ENCODE assay signal across 8 cellular contexts in the genomic region with DNA sequence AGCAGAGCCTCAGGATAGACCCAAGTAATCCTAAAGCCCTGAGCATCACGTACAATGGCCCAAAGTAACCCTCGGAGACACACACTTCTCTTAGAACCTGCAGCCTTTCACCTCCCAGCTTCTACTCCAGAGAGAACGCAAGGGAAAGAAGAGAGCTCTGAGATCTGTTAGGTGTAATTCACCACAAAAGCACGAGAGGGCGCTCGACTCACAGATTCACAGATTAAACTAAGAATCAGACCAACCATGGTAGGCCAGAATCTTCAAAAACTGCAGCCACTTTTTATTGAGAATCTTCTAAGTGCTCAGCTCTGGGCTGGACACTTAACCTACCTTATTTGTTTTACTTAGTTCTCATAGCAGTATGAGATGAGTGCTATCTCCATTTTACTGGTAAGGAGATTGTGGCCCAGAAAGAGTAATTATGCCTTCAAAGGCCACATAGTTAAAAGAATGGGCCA. TPM values are rescaled to one million over a fixed set of nuclear protein-coding genes. Genes with fewer than 3 reads are reported as not detected.
A peak's percentile ranks its signal among the peaks of the same experiment; 100 is the strongest.
DNase-seq lines count a peak whose midpoint lies in the region; ATAC-seq and TF ChIP-seq lines count a peak whose summit lies in the region.

No MANE protein-coding gene starts in this region.

- H3K36me3 Mint-ChIP-seq in naive thymus-derived CD8-positive, alpha-beta T cell, result peaks cover 0 to 19% (median 2%) of the 10 kb centered on the region in 3 donors
- peaks cover 46% of the 10 kb centered on the region for H3K36me3 Mint-ChIP-seq in stimulated activated effector memory CD8-positive, alpha-beta T cell treated with anti-CD3 and anti-CD28 coated beads, Interleukin-12 subunit alpha, Interleukin-12 subunit beta, amount 100 ng/mL, for 72 hours

- peak overlapping the region; percentile 89 to 99 (median 96) for H3K4me3 Mint-ChIP-seq in naive thymus-derived CD8-positive, alpha-beta T cell
- H3K4me3 Mint-ChIP-seq in stimulated activated effector memory CD8-positive, alpha-beta T cell treated with anti-CD3 and anti-CD28 coated beads, Interleukin-12 subunit alpha, Interleukin-12 subunit beta, amount 100 ng/mL, for 72 hours, result peak overlapping the region; percentile 96

- no peaks in the 10 kb centered on the region for H3K9me3 Mint-ChIP-seq in naive thymus-derived CD8-positive, alpha-beta T cell
- H3K9me3 Mint-ChIP-seq in stimulated activated effector memory CD8-positive, alpha-beta T cell treated with anti-CD3 and anti-CD28 coated beads, Interleukin-12 subunit alpha, Interleukin-12 subunit beta, amount 100 ng/mL, for 72 hours, result no peaks in the 10 kb centered on the region

- POLR2A ChIA-PET in naive thymus-derived CD8-positive, alpha-beta T cell (lab: Charles Lee), result interaction anchor here (0.5 to 4.1 kb wide), 21 partner anchors 9 to 335 kb away, joined by 3 to 47 read pairs (median 8); a partner anchor contains a TSS

- peaks cover 29% of the 10 kb centered on the region for H3K79me2 ChIP-seq in fibroblast of lung (ENCODE audit: control insufficient read depth, insufficient read depth, low read length)

- ATAC-seq in GM19035 (IDR thresholded peaks at IDR 0.05; ENCODE audit: unreplicated experiment), result peak; percentile 48
- ATAC-seq in naive thymus-derived CD8-positive, alpha-beta T cell, result peak; percentile 38 to 43
- ATAC-seq in stimulated activated effector memory CD8-positive, alpha-beta T cell treated with anti-CD3 and anti-CD28 coated beads, Interleukin-12 subunit alpha, Interleukin-12 subunit beta, amount 100 ng/mL, for 72 hours, result peak; percentile 58

- TF ChIP-seq CTCF in fibroblast of lung (conservative IDR thresholded peaks at IDR 0.05 in 1 of 2, IDR thresholded peaks at IDR 0.05 in 1 of 2; ENCODE audit: low read depth in 1 of 2, low read length in 2 of 2), result peak; percentile 78 to 80

- peak overlapping the region; percentile 90 to 99 (median 96) for H3K27ac Mint-ChIP-seq in naive thymus-derived CD8-positive, alpha-beta T cell
- peak overlapping the region; percentile 99 for H3K27ac Mint-ChIP-seq in stimulated activated effector memory CD8-positive, alpha-beta T cell treated with anti-CD3 and anti-CD28 coated beads, Interleukin-12 subunit alpha, Interleukin-12 subunit beta, amount 100 ng/mL, for 72 hours

- H3K36me3 ChIP-seq in fibroblast of lung (ENCODE audit: control insufficient read depth, insufficient read depth, low read length), result no peaks in the 10 kb centered on the region

- H3K4me1 Mint-ChIP-seq in naive thymus-derived CD8-positive, alpha-beta T cell, result peaks cover 23 to 41% (median 34%) of the 10 kb centered on the region in 4 donors
- H3K4me1 Mint-ChIP-seq in stimulated activated effector memory CD8-positive, alpha-beta T cell treated with anti-CD3 and anti-CD28 coated beads, Interleukin-12 subunit alpha, Interleukin-12 subunit beta, amount 100 ng/mL, for 72 hours, result peaks cover 32% of the 10 kb centered on the region

- H3K27me3 Mint-ChIP-seq in naive thymus-derived CD8-positive, alpha-beta T cell, result no peaks in the 10 kb centered on the region

- no peaks in the 10 kb centered on the region for H4K20me1 ChIP-seq in fibroblast of lung (ENCODE audit: control insufficient read depth, extremely low read depth, insufficient read depth, low read length)

- H2AFZ ChIP-seq in fibroblast of lung (ENCODE audit: low read length), result peak overlapping the region; percentile 83

- peaks cover 6% of the 10 kb centered on the region for H3K27me3 ChIP-seq in fibroblast of lung (ENCODE audit: control insufficient read depth, insufficient read depth, low read length)

- H3K9me3 ChIP-seq in fibroblast of lung (ENCODE audit: control insufficient read depth, insufficient read depth, low read depth, low read length), result no peaks in the 10 kb centered on the region

- peak overlapping the region; percentile 95 for H3K4me2 ChIP-seq in fibroblast of lung (ENCODE audit: extremely low read depth, insufficient read depth, low read length)

- DNase-seq in AG08396 (ENCODE audit: low spot score), result peak; percentile 80
- peak; percentile 90 to 92 for DNase-seq in Kasumi-1 (lab: John Stamatoyannopoulos, UW)
- peak; percentile 90 for DNase-seq in RKO (ENCODE audit: low spot score)
- peak; percentile 72 for DNase-seq in activated T-helper 1 cell treated with Interleukin-2 at 50 U/mL for 16 hours (ENCODE audit: low read depth)
- peak; percentile 76 to 91 for DNase-seq in fibroblast of lung (ENCODE audit: low read depth in 2 of 2)
- peak; percentile 73 to 95 (median 88) for DNase-seq in naive thymus-derived CD8-positive, alpha-beta T cell
- peak; percentile 88 to 96 for DNase-seq in stimulated activated effector memory CD8-positive, alpha-beta T cell treated with anti-CD3 and anti-CD28 coated beads, Interleukin-12 subunit alpha, Interleukin-12 subunit beta, amount 100 ng/mL, for 72 hours (ENCODE audit: low spot score in 2 of 2)

- H3K27ac ChIP-seq in fibroblast of lung (ENCODE audit: insufficient read depth, low read length), result no peak overlapping the region

- peaks cover 7% of the 10 kb centered on the region for H3K4me1 ChIP-seq in fibroblast of lung (ENCODE audit: control insufficient read depth, extremely low read depth, insufficient read depth, low read length)

- peak overlapping the region; percentile 15 to 87 (median 62) for H3K4me3 ChIP-seq in fibroblast of lung (replicated peaks in 1 of 4; ENCODE audit: control extremely low read depth in 1 of 4, insufficient read depth in 1 of 4, low read depth in 3 of 4, low read length in 4 of 4)

- no peak overlapping the region for H3K9ac ChIP-seq in fibroblast of lung (ENCODE audit: insufficient read depth, low read length)

RNA-seq across cellular contexts. Expression of a gene that starts 1.3 kb away (rescaled TPM):
- 62.4 and 65.5 TPM in 2 replicates for total RNA-seq in fibroblast of lung
- 48.6 and 65.1 TPM in 2 replicates for polyA plus RNA-seq in fibroblast of lung
- polyA plus RNA-seq in fibroblast of lung (2012), result 50.7 and 67.1 TPM in 2 replicates
- polyA minus RNA-seq in fibroblast of lung (ENCODE audit: low replicate concordance), result 46.8 and 67.1 TPM in 2 replicates
- 100 to 1,000 TPM; 159 to 171 TPM for total RNA-seq in naive thymus-derived CD8-positive, alpha-beta T cell
- polyA plus RNA-seq in naive thymus-derived CD8-positive, alpha-beta T cell, result 10 to 100 TPM; 27.6 to 52.2 (median 33.8) TPM

RNA-seq across cellular contexts. Expression of a gene that starts 12.4 kb away (rescaled TPM):
- total RNA-seq in fibroblast of lung, result under 0.01 and 0.17 TPM in 2 replicates
- 0.08 and 0.12 TPM in 2 replicates for polyA plus RNA-seq in fibroblast of lung
- 0.09 and 0.22 TPM in 2 replicates for polyA plus RNA-seq in fibroblast of lung (2012)
- polyA minus RNA-seq in fibroblast of lung (ENCODE audit: low replicate concordance), result 0.71 TPM in 1 of 2 replicates, not detected in the other
- total RNA-seq in naive thymus-derived CD8-positive, alpha-beta T cell, result 1 to 10 TPM; 3.7 to 3.9 TPM
- polyA plus RNA-seq in naive thymus-derived CD8-positive, alpha-beta T cell, result 1 to 10 TPM in 2 of 3 donors, under 1 TPM in 1; 0.15 to 2.1 (median 1.3) TPM

RNA-seq across cellular contexts. Expression of a gene that starts 35.0 kb away (rescaled TPM):
- 18.5 and 28.4 TPM in 2 replicates for total RNA-seq in fibroblast of lung
- 40.6 and 46.2 TPM in 2 replicates for polyA plus RNA-seq in fibroblast of lung
- polyA plus RNA-seq in fibroblast of lung (2012), result 61.0 and 64.3 TPM in 2 replicates
- 104 and 111 TPM in 2 replicates for polyA minus RNA-seq in fibroblast of lung (ENCODE audit: low replicate concordance)
- total RNA-seq in naive thymus-derived CD8-positive, alpha-beta T cell, result 1 to 10 TPM; 3.2 to 3.3 TPM
- under 1 TPM; 0.19 to 0.52 (median 0.19) TPM for polyA plus RNA-seq in naive thymus-derived CD8-positive, alpha-beta T cell
